Comparison of ENCODE assay signal across 30 cellular contexts in genomic region chr4:7109169-7109568, GRCh38.
"Had no signal": no experiment of that assay in that cellular context is flagged by ENCODE, and none has a peak within 500 bp of the region (broad histone marks: within the 10 kb centered on the region; RNA-seq: fewer than 3 reads in every experiment).

No MANE protein-coding gene starts in this region.

- H3K27me3 ChIP-seq: ascending aorta, breast epithelium, cardiac muscle cell, dorsolateral prefrontal cortex had no signal

- H3K9me3 ChIP-seq: ascending aorta, breast epithelium had no signal

- H3K4me1 ChIP-seq: ascending aorta, breast epithelium had no signal

- DNase-seq: activated CD4-positive, alpha-beta memory T cell treated with anti-CD3 and anti-CD28 coated beads for 36 hours; activated CD4-positive, alpha-beta T cell treated with anti-CD3 and anti-CD28 coated beads for 36 hours; activated CD4-positive, alpha-beta T cell treated with anti-CD3 and anti-CD28 coated beads, Interleukin-2, amount 10 ng/mL, durations not matched to agents 24 days and 14 days; activated CD4-positive, CD25-positive, alpha-beta regulatory T cell; activated CD4-positive, CD25-positive, alpha-beta regulatory T cell treated with anti-CD3 and anti-CD28 coated beads, Interleukin-2, amount 50 U/mL, for 72 hours; activated CD8-positive, alpha-beta memory T cell treated with anti-CD3 and anti-CD28 coated beads, Interleukin-2, amount 10 ng/mL, durations not matched to agents 7 days and 5 days; activated CD8-positive, alpha-beta memory T cell treated with anti-CD3 and anti-CD28 coated beads, Interleukin-2, amount 50 U/mL, for 4 hours; activated CD8-positive, alpha-beta T cell treated with anti-CD3 and anti-CD28 coated beads, Interleukin-2, amount 10 ng/mL, durations not matched to agents 7 days and 5 days; activated effector memory CD4-positive, alpha-beta T cell treated with anti-CD3 and anti-CD28 coated beads, Interleukin-2, amount 50 U/mL, for 16 hours; activated naive CD4-positive, alpha-beta T cell treated with anti-CD3 and anti-CD28 coated beads for 36 hours; activated naive CD8-positive, alpha-beta T cell treated with anti-CD3 and anti-CD28 coated beads, Interleukin-2, amount 10 ng/mL, durations not matched to agents 7 days and 5 days; activated T-cell treated with anti-CD3 and anti-CD28 coated beads, Interleukin-2, amount 50 U/mL, for 1 hour; activated T-cell treated with anti-CD3 and anti-CD28 coated beads, Interleukin-2, amount 50 U/mL, for 48 hours; effector memory CD4-positive, alpha-beta T cell; endodermal cell; foreskin fibroblast; glutamatergic neuron; T-helper 2 cell had no signal

- ATAC-seq: activated CD4-positive, alpha-beta T cell treated with anti-CD3 and anti-CD28 coated beads for 36 hours; activated CD8-positive, alpha-beta memory T cell treated with anti-CD3 and anti-CD28 coated beads, Interleukin-2, amount 10 ng/mL, durations not matched to agents 7 days and 5 days; activated CD8-positive, alpha-beta T cell treated with anti-CD3 and anti-CD28 coated beads, Interleukin-2, amount 10 ng/mL, durations not matched to agents 7 days and 5 days; activated naive CD4-positive, alpha-beta T cell treated with anti-CD3 and anti-CD28 coated beads, Interleukin-2, amount 50 U/mL, for 72 hours; esophagus mucosa had no signal

- H3K27me3 Mint-ChIP-seq: activated CD4-positive, alpha-beta memory T cell treated with anti-CD3 and anti-CD28 coated beads for 36 hours; activated CD4-positive, alpha-beta T cell treated with anti-CD3 and anti-CD28 coated beads for 36 hours; central memory CD8-positive, alpha-beta T cell had no signal

- H3K4me3 Mint-ChIP-seq: activated CD4-positive, alpha-beta memory T cell treated with anti-CD3 and anti-CD28 coated beads for 36 hours; activated CD4-positive, alpha-beta T cell treated with anti-CD3 and anti-CD28 coated beads for 36 hours; activated CD4-positive, alpha-beta T cell treated with anti-CD3 and anti-CD28 coated beads, Interleukin-2, amount 10 ng/mL, durations not matched to agents 24 days and 14 days; activated CD8-positive, alpha-beta memory T cell treated with anti-CD3 and anti-CD28 coated beads, Interleukin-2, amount 10 ng/mL, durations not matched to agents 7 days and 5 days; activated CD8-positive, alpha-beta T cell treated with anti-CD3 and anti-CD28 coated beads, Interleukin-2, amount 10 ng/mL, durations not matched to agents 7 days and 5 days; activated naive CD4-positive, alpha-beta T cell treated with anti-CD3 and anti-CD28 coated beads for 36 hours; activated naive CD8-positive, alpha-beta T cell treated with anti-CD3 and anti-CD28 coated beads, Interleukin-2, amount 10 ng/mL, durations not matched to agents 7 days and 5 days; activated T-helper 1 cell treated with anti-CD3 and anti-CD28 coated beads, Interleukin-12 subunit alpha, Interleukin-12 subunit beta, Interleukin-2, Interleukin-4 antibody, amounts not matched to agents 30 ng/mL and 10 ng/mL and 1 ng/mL, durations not matched to agents 14 hours and 24 hours and 36 hours; brain; central memory CD8-positive, alpha-beta T cell; dendritic cell treated with granulocyte-macrophage colony-stimulating factor and Interleukin-4, amounts not matched to agents 40 ng/mL and 50 ng/mL, for 4 days; endodermal cell had no signal

- H3K4me3 ChIP-seq: ascending aorta, breast epithelium, cardiac muscle cell, coronary artery, dorsolateral prefrontal cortex had no signal

- H3K27ac ChIP-seq: ascending aorta, breast epithelium, cardiac muscle cell, coronary artery, dorsolateral prefrontal cortex had no signal

- H3K27ac Mint-ChIP-seq: activated CD4-positive, alpha-beta memory T cell treated with anti-CD3 and anti-CD28 coated beads for 36 hours; activated CD4-positive, alpha-beta T cell treated with anti-CD3 and anti-CD28 coated beads for 36 hours; activated CD4-positive, alpha-beta T cell treated with anti-CD3 and anti-CD28 coated beads, Interleukin-2, amount 10 ng/mL, durations not matched to agents 24 days and 14 days; activated CD8-positive, alpha-beta memory T cell treated with anti-CD3 and anti-CD28 coated beads, Interleukin-2, amount 10 ng/mL, durations not matched to agents 7 days and 5 days; activated CD8-positive, alpha-beta T cell treated with anti-CD3 and anti-CD28 coated beads, Interleukin-2, amount 10 ng/mL, durations not matched to agents 7 days and 5 days; activated naive CD4-positive, alpha-beta T cell treated with anti-CD3 and anti-CD28 coated beads for 36 hours; activated naive CD8-positive, alpha-beta T cell treated with anti-CD3 and anti-CD28 coated beads, Interleukin-2, amount 10 ng/mL, durations not matched to agents 7 days and 5 days; activated T-helper 1 cell treated with anti-CD3 and anti-CD28 coated beads, Interleukin-12 subunit alpha, Interleukin-12 subunit beta, Interleukin-2, Interleukin-4 antibody, amounts not matched to agents 30 ng/mL and 10 ng/mL and 1 ng/mL, durations not matched to agents 14 hours and 24 hours and 36 hours; activated T-helper 2 cell treated with anti-CD3 and anti-CD28 coated beads, Interferon-gamma antibody, Interleukin-2, Interleukin-4, amounts not matched to agents 10 μg/mL and 5 μg/mL and 100 μg/mL, durations not matched to agents 14 hours and 24 hours and 36 hours; dendritic cell treated with granulocyte-macrophage colony-stimulating factor and Interleukin-4, amounts not matched to agents 40 ng/mL and 50 ng/mL, for 4 days; endodermal cell had no signal

- H3K36me3 ChIP-seq: ascending aorta, breast epithelium, cardiac muscle cell had no signal

- H3K36me3 Mint-ChIP-seq: activated CD4-positive, alpha-beta memory T cell treated with anti-CD3 and anti-CD28 coated beads for 36 hours; activated CD8-positive, alpha-beta memory T cell treated with anti-CD3 and anti-CD28 coated beads, Interleukin-2, amount 10 ng/mL, durations not matched to agents 7 days and 5 days; activated naive CD4-positive, alpha-beta T cell treated with anti-CD3 and anti-CD28 coated beads, Interleukin-2, amount 50 U/mL, for 72 hours; activated naive CD8-positive, alpha-beta T cell treated with anti-CD3 and anti-CD28 coated beads, Interleukin-2, amount 10 ng/mL, durations not matched to agents 7 days and 5 days; brain had no signal

- H3K4me1 Mint-ChIP-seq: activated CD4-positive, alpha-beta T cell treated with anti-CD3 and anti-CD28 coated beads for 36 hours; activated CD4-positive, alpha-beta T cell treated with anti-CD3 and anti-CD28 coated beads, Interleukin-2, amount 10 ng/mL, durations not matched to agents 24 days and 14 days; activated CD8-positive, alpha-beta memory T cell treated with anti-CD3 and anti-CD28 coated beads, Interleukin-2, amount 10 ng/mL, durations not matched to agents 7 days and 5 days; activated naive CD8-positive, alpha-beta T cell treated with anti-CD3 and anti-CD28 coated beads, Interleukin-2, amount 10 ng/mL, durations not matched to agents 7 days and 5 days; central memory CD8-positive, alpha-beta T cell; endodermal cell had no signal

- H3K9me3 Mint-ChIP-seq: activated CD4-positive, alpha-beta memory T cell treated with anti-CD3 and anti-CD28 coated beads for 36 hours; activated CD4-positive, alpha-beta T cell treated with anti-CD3 and anti-CD28 coated beads, Interleukin-2, amount 10 ng/mL, durations not matched to agents 24 days and 14 days; activated naive CD4-positive, alpha-beta T cell treated with anti-CD3 and anti-CD28 coated beads for 36 hours; activated T-helper 2 cell treated with anti-CD3 and anti-CD28 coated beads, Interferon-gamma antibody, Interleukin-2, Interleukin-4, amounts not matched to agents 10 μg/mL and 5 μg/mL and 100 μg/mL, durations not matched to agents 14 hours and 24 hours and 36 hours; central memory CD8-positive, alpha-beta T cell; dendritic cell treated with granulocyte-macrophage colony-stimulating factor and Interleukin-4, amounts not matched to agents 40 ng/mL and 50 ng/mL, for 4 days; endodermal cell had no signal
